In the genomic region with DNA sequence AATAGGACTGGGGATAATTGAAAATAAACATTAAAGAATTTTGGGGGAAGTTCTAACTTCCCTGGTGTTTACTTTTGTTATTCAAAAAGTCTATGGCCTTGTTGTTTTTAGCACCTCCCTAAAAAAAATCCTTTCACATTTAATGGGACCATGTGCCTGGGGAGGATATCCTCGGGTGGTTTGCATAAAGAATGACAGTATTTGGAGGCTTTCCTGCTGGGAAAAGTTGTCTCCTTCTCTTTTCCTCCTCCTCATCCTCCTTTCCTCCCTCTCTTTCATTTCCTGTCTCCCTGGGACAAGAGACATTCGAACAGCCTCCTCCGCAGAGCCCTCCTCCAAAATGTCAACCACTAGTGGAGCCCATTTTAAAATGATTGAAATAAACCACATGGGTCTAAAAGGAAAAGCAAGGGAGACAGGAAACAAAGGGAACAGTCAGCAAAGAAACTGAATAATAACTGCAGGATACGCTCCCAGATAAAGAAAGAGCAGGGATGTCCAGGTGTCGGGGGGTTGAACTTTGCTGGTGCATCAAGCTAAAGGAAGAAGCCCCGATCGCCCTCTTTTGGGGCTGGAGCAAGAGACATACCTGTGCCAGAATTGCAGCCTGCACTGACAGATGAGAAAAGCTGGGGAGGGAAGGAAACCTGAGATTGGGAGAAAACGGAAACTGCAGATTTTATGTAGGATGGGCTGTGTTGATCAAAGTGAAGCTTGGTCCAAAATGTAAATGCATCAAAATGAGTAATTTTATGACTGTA, we compare ENCODE assay signal across 21 cellular contexts.
"Had no signal": no experiment of that assay in that cellular context is flagged by ENCODE, and none has a peak within 500 bp of the region (broad histone marks: within the 10 kb centered on the region; RNA-seq: fewer than 3 reads in every experiment).

No MANE protein-coding gene starts in this region.

- H3K36me3 Mint-ChIP-seq: activated naive CD4-positive, alpha-beta T cell treated with anti-CD3 and anti-CD28 coated beads, Interleukin-2, amount 50 U/mL, for 72 hours; memory B cell; naive B cell had no signal

- H3K27ac Mint-ChIP-seq: activated CD4-positive, alpha-beta T cell treated with anti-CD3 and anti-CD28 coated beads, Interleukin-2, amount 10 ng/mL, durations not matched to agents 7 days and 5 days; activated CD8-positive, alpha-beta T cell treated with anti-CD3 and anti-CD28 coated beads, Interleukin-2, amount 10 ng/mL, durations not matched to agents 7 days and 5 days; activated naive CD4-positive, alpha-beta T cell treated with anti-CD3 and anti-CD28 coated beads, Interleukin-2, amount 50 U/mL, for 72 hours; memory B cell; naive B cell; stimulated activated naive CD8-positive, alpha-beta T cell treated with anti-CD3 and anti-CD28 coated beads, Interleukin-15, Interleukin-2, amounts not matched to agents 100 ng/mL and 50 ng/mL, for 24 hours had no signal

- H3K9me3 ChIP-seq: ascending aorta, esophagus squamous epithelium, pancreas, psoas muscle, right atrium auricular region, tibial artery had no signal

- H3K27ac ChIP-seq: ascending aorta, brain microvascular endothelial cell, esophagus squamous epithelium, gastroesophageal sphincter, pancreas, psoas muscle, right atrium auricular region, tibial artery had no signal

- DNase-seq: activated CD4-positive, alpha-beta T cell treated with anti-CD3 and anti-CD28 coated beads, Interleukin-2, amount 10 ng/mL, durations not matched to agents 7 days and 5 days; activated CD8-positive, alpha-beta T cell treated with anti-CD3 and anti-CD28 coated beads, Interleukin-2, amount 10 ng/mL, durations not matched to agents 7 days and 5 days; brain microvascular endothelial cell; central memory CD4-positive, alpha-beta T cell; effector memory CD4-positive, alpha-beta T cell; esophagus squamous epithelium; hypothalamus; naive B cell; pancreas; psoas muscle; stimulated activated CD4-positive, alpha-beta T cell treated with anti-CD3 and anti-CD28 coated beads, Interleukin-12 subunit alpha, Interleukin-12 subunit beta, amount 100 ng/mL, for 4 hours; stimulated activated CD4-positive, alpha-beta T cell treated with anti-CD3 and anti-CD28 coated beads, Interleukin-4, amount 100 ng/mL, for 4 hours; substantia nigra; tibial artery had no signal

- H3K4me3 ChIP-seq: ascending aorta, esophagus squamous epithelium, gastroesophageal sphincter, pancreas, psoas muscle, right atrium auricular region, tibial artery had no signal

- H3K27me3 Mint-ChIP-seq: activated CD4-positive, alpha-beta T cell treated with anti-CD3 and anti-CD28 coated beads, Interleukin-2, amount 10 ng/mL, durations not matched to agents 7 days and 5 days had no signal

- H3K36me3 ChIP-seq: ascending aorta, brain microvascular endothelial cell, esophagus squamous epithelium, gastroesophageal sphincter, pancreas, right atrium auricular region, tibial artery had no signal

- H3K4me1 ChIP-seq: ascending aorta, gastroesophageal sphincter, pancreas, psoas muscle, right atrium auricular region, tibial artery had no signal

- H3K4me3 Mint-ChIP-seq: activated CD4-positive, alpha-beta T cell treated with anti-CD3 and anti-CD28 coated beads, Interleukin-2, amount 10 ng/mL, durations not matched to agents 7 days and 5 days; activated CD8-positive, alpha-beta T cell treated with anti-CD3 and anti-CD28 coated beads, Interleukin-2, amount 10 ng/mL, durations not matched to agents 7 days and 5 days; memory B cell; stimulated activated naive CD8-positive, alpha-beta T cell treated with anti-CD3 and anti-CD28 coated beads, Interleukin-15, Interleukin-2, amounts not matched to agents 100 ng/mL and 50 ng/mL, for 24 hours had no signal

- H3K27me3 ChIP-seq: ascending aorta, brain microvascular endothelial cell, esophagus squamous epithelium, pancreas, right atrium auricular region, tibial artery had no signal

- H3K4me1 Mint-ChIP-seq: activated CD4-positive, alpha-beta T cell treated with anti-CD3 and anti-CD28 coated beads, Interleukin-2, amount 10 ng/mL, durations not matched to agents 7 days and 5 days; memory B cell; naive B cell had no signal

- H3K9me3 Mint-ChIP-seq: activated CD4-positive, alpha-beta T cell treated with anti-CD3 and anti-CD28 coated beads, Interleukin-2, amount 10 ng/mL, durations not matched to agents 7 days and 5 days; activated naive CD4-positive, alpha-beta T cell treated with anti-CD3 and anti-CD28 coated beads, Interleukin-2, amount 50 U/mL, for 72 hours; stimulated activated naive CD8-positive, alpha-beta T cell treated with anti-CD3 and anti-CD28 coated beads, Interleukin-15, Interleukin-2, amounts not matched to agents 100 ng/mL and 50 ng/mL, for 24 hours had no signal

- ATAC-seq: activated CD4-positive, CD25-positive, alpha-beta regulatory T cell treated with anti-CD3 and anti-CD28 coated beads, Interleukin-2, amount 50 U/mL, for 24 hours; activated CD8-positive, alpha-beta T cell treated with anti-CD3 and anti-CD28 coated beads, Interleukin-2, amount 10 ng/mL, durations not matched to agents 7 days and 5 days; activated naive CD4-positive, alpha-beta T cell treated with anti-CD3 and anti-CD28 coated beads, Interleukin-2, amount 50 U/mL, for 72 hours; gastroesophageal sphincter; pancreas; psoas muscle had no signal
